14 cellular contexts compared by ENCODE assay signal in genomic region chr1:45554198-45554597, GRCh38. TPM values are rescaled to one million over a fixed set of nuclear protein-coding genes. Genes with fewer than 3 reads are reported as not detected.
DNase-seq lines count a peak whose midpoint lies in the region; ATAC-seq and TF ChIP-seq lines count a peak whose summit lies in the region.
"Had no signal": no experiment of that assay in that cellular context is flagged by ENCODE, and none has a peak within 500 bp of the region (broad histone marks: within the 10 kb centered on the region; RNA-seq: fewer than 3 reads in every experiment).

No MANE protein-coding gene starts in this region.

- DNase-seq in iPS-NIHi11 (ENCODE audit: low spot score) = no peak
- no peak for DNase-seq in naive thymus-derived CD8-positive, alpha-beta T cell
- no peak for DNase-seq in T-helper 2 cell
- DNase-seq in mesenteric fat pad (ENCODE audit: low spot score) = no peak
- DNase-seq: CD4-positive, alpha-beta memory T cell; DND-41; GDM1; HCEC 1CT had no signal

- no peak for ATAC-seq in naive thymus-derived CD8-positive, alpha-beta T cell
- ATAC-seq: K562 had no signal

- H3K4me3 ChIP-seq in HEK293 (ENCODE audit: low read depth, low read length) = no peak overlapping the region
- no peak overlapping the region for H3K4me3 ChIP-seq in endocrine pancreas (ENCODE audit: control insufficient read depth, insufficient read depth, low read length)
- no peak overlapping the region for H3K4me3 ChIP-seq in liver (ENCODE audit: low read depth in 1 of 3, low read length in 3 of 3)
- H3K4me3 ChIP-seq: K562 had no signal

- H3K9me3 Mint-ChIP-seq in naive thymus-derived CD8-positive, alpha-beta T cell = peaks cover 0 to 2% (median 0%) of the 10 kb centered on the region in 9 donors
- H3K9me3 Mint-ChIP-seq: CD4-positive, alpha-beta memory T cell had no signal

- H3K4me1 ChIP-seq in HEK293 (ENCODE audit: control insufficient read depth, insufficient read depth, low read length) = peaks cover 7% of the 10 kb centered on the region
- H3K4me1 ChIP-seq in endocrine pancreas (ENCODE audit: control insufficient read depth, insufficient read depth, low read length) = peaks cover 5% of the 10 kb centered on the region
- H3K4me1 ChIP-seq in liver (ENCODE audit: control insufficient read depth in 4 of 4, insufficient read depth in 4 of 4, low read length in 3 of 4) = peaks cover 0 to 46% (median 27%) of the 10 kb centered on the region in 4 donors

- no peak overlapping the region for H3K27ac Mint-ChIP-seq in naive thymus-derived CD8-positive, alpha-beta T cell
- H3K27ac Mint-ChIP-seq: CD4-positive, alpha-beta memory T cell had no signal

- peaks cover 0 to 42% of the 10 kb centered on the region in 2 experiments; a peak in 2 of 3 replicates for H3K36me3 ChIP-seq in HEK293 (ENCODE audit: control insufficient read depth in 2 of 2, insufficient read depth in 1 of 2, low read length in 2 of 2)
- no peaks in the 10 kb centered on the region for H3K36me3 ChIP-seq in endocrine pancreas (ENCODE audit: control insufficient read depth, insufficient read depth, low read length)
- peaks cover 0 to 7% (median 3%) of the 10 kb centered on the region in 4 donors for H3K36me3 ChIP-seq in liver (ENCODE audit: control insufficient read depth in 4 of 4, insufficient read depth in 3 of 4, low read depth in 1 of 4, low read length in 3 of 4)

- peaks cover 8 to 29% (median 25%) of the 10 kb centered on the region in 4 donors for H3K4me1 Mint-ChIP-seq in naive thymus-derived CD8-positive, alpha-beta T cell

- peak in 1 of 2 donors; percentile 25 for TF ChIP-seq RAD21 in liver (IDR thresholded peaks at IDR 0.05)

- peaks cover 0 to 24% (median 3%) of the 10 kb centered on the region in 3 donors for H3K36me3 Mint-ChIP-seq in naive thymus-derived CD8-positive, alpha-beta T cell

- H3K27me3 ChIP-seq in endocrine pancreas (ENCODE audit: control insufficient read depth, insufficient read depth, low read length) = no peaks in the 10 kb centered on the region
- no peaks in the 10 kb centered on the region for H3K27me3 ChIP-seq in liver (ENCODE audit: control insufficient read depth in 4 of 4, insufficient read depth in 4 of 4, low read length in 3 of 4)

- 41% methylated on average over 6 of the region's 6 CpGs for WGBS in liver

- TF ChIP-seq CTCF in HEK293 (tag by site-specific recombination; IDR thresholded peaks at IDR 0.05) (no peak), liver (IDR thresholded peaks at IDR 0.05; ENCODE audit: low read depth, low read length, missing input control) (no peak)

- POLR2A ChIA-PET in HEK293 (lab: Yijun Ruan, JAX) = interaction anchor here (0.6 to 5.0 kb wide), 3 partner anchors 8 to 33 kb away, joined by 3 to 66 read pairs (median 11); partner anchors contain the start of gene PRDX1
- POLR2A ChIA-PET in naive thymus-derived CD8-positive, alpha-beta T cell (lab: Charles Lee) = no interaction called here

- H3K4me3 Mint-ChIP-seq in naive thymus-derived CD8-positive, alpha-beta T cell = no peak overlapping the region
- H3K4me3 Mint-ChIP-seq: CD4-positive, alpha-beta memory T cell had no signal

- CTCF ChIA-PET in HEK293 (lab: Yijun Ruan, JAX) = interaction anchor here (1.1 kb wide), 1 partner anchor 15 kb away, joined by 6 read pairs; no protein-coding TSS in a partner anchor

- H3K9me3 ChIP-seq in HEK293 (ENCODE audit: control insufficient read depth, insufficient read depth, low read depth, low read length) = no peaks in the 10 kb centered on the region
- no peaks in the 10 kb centered on the region for H3K9me3 ChIP-seq in endocrine pancreas (ENCODE audit: control insufficient read depth, low read length)
- no peaks in the 10 kb centered on the region for H3K9me3 ChIP-seq in liver (ENCODE audit: control insufficient read depth in 4 of 4, low read length in 3 of 4)

- no peaks in the 10 kb centered on the region for H3K27me3 Mint-ChIP-seq in naive thymus-derived CD8-positive, alpha-beta T cell
- H3K27me3 Mint-ChIP-seq: CD4-positive, alpha-beta memory T cell had no signal

- H3K27ac ChIP-seq in HEK293 (ENCODE audit: extremely low read depth, low read depth, low read length) = no peak overlapping the region
- H3K27ac ChIP-seq in liver (ENCODE audit: low read depth in 1 of 2, low read length in 2 of 2) = peak overlapping the region in 1 of 2 donors; percentile 47
- H3K27ac ChIP-seq: C4-2B, HL-60 had no signal

- H3K9ac ChIP-seq in endocrine pancreas (ENCODE audit: control insufficient read depth, insufficient read depth, low read length) (peak overlapping the region; percentile 14), liver (ENCODE audit: low read depth in 1 of 2, low read length in 2 of 2) (no peak overlapping the region)

TF ChIP-seq in HEK293, 187 proteins besides CTCF, POLR2A, EP300 and RAD21 (continues in another document):
- TF ChIP-seq INSM2 (tag by site-specific recombination; IDR thresholded peaks at IDR 0.05) (no peak), ZNF140 (tag by site-specific recombination; IDR thresholded peaks at IDR 0.05) (no peak), ZNF624 (tag by site-specific recombination; IDR thresholded peaks at IDR 0.05) (no peak), ZNF121 (tag by site-specific recombination; IDR thresholded peaks at IDR 0.05) (peak; percentile 34)

TF ChIP-seq in liver, 16 proteins besides CTCF, POLR2A, EP300 and RAD21 (continues in another document):
- TF ChIP-seq JUND (IDR thresholded peaks at IDR 0.05) = peak in 1 of 2 donors; percentile 28
- no peak for TF ChIP-seq NR2F2 (IDR thresholded peaks at IDR 0.05)
- peak; percentile 23 for TF ChIP-seq REST (IDR thresholded peaks at IDR 0.05)
- TF ChIP-seq SP1 (IDR thresholded peaks at IDR 0.05) = peak; percentile 43
- TF ChIP-seq MAX (IDR thresholded peaks at IDR 0.05) = peak; percentile 42
- TF ChIP-seq ATF3 (IDR thresholded peaks at IDR 0.05) = no peak
- TF ChIP-seq HNF4G (IDR thresholded peaks at IDR 0.05) = peak; percentile 22
- peak; percentile 53 for TF ChIP-seq TAF1 (conservative IDR thresholded peaks at IDR 0.05)
- TF ChIP-seq YY1 (IDR thresholded peaks at IDR 0.05) = no peak

RNA-seq across cellular contexts. Expression of gene AKR1A1, which starts 3.6 kb away (rescaled TPM):
- total RNA-seq in liver (100 to 1,000 TPM in 1 of 2 donors, 10 to 100 TPM in 1; 86.3 to 240 TPM), mesenteric fat pad (132 TPM)
- 100 to 1,000 TPM; 195 to 253 TPM for polyA plus RNA-seq in liver
- total RNA-seq in naive thymus-derived CD8-positive, alpha-beta T cell = 10 to 100 TPM; 74.8 to 78.0 TPM
- polyA plus RNA-seq in naive thymus-derived CD8-positive, alpha-beta T cell = 10 to 100 TPM; 82.8 to 96.3 (median 85.5) TPM

RNA-seq across cellular contexts. Expression of gene NASP, which starts 29.6 kb away (rescaled TPM):
- total RNA-seq in liver = 10 to 100 TPM; 44.4 to 74.9 TPM
- 10 to 100 TPM; 24.9 to 34.9 TPM for polyA plus RNA-seq in liver
- total RNA-seq in naive thymus-derived CD8-positive, alpha-beta T cell = 10 to 100 TPM; 72.7 to 73.2 TPM
- polyA plus RNA-seq in naive thymus-derived CD8-positive, alpha-beta T cell = 10 to 100 TPM; 72.5 to 89.3 (median 84.0) TPM
- 57.6 TPM for total RNA-seq in mesenteric fat pad

RNA-seq across cellular contexts. Expression of gene PRDX1, which starts 32.5 kb away (rescaled TPM):
- total RNA-seq in liver (100 to 1,000 TPM; 270 to 286 TPM), mesenteric fat pad (495 TPM)
- polyA plus RNA-seq in liver = 100 to 1,000 TPM; 508 to 623 TPM
- total RNA-seq in naive thymus-derived CD8-positive, alpha-beta T cell = 100 to 1,000 TPM; 115 to 129 TPM
- 100 to 1,000 TPM; 174 to 214 (median 205) TPM for polyA plus RNA-seq in naive thymus-derived CD8-positive, alpha-beta T cell

RNA-seq across cellular contexts. Expression of gene MMACHC, which starts 54.1 kb away (rescaled TPM):
- total RNA-seq in liver (10 to 100 TPM in 1 of 2 donors, 1 to 10 TPM in 1; 2.2 to 12.5 TPM), mesenteric fat pad (6.0 TPM)
- 10 to 100 TPM; 11.7 to 19.2 TPM for polyA plus RNA-seq in liver
- 1 to 10 TPM; 4.8 to 5.5 TPM for total RNA-seq in naive thymus-derived CD8-positive, alpha-beta T cell
- polyA plus RNA-seq in naive thymus-derived CD8-positive, alpha-beta T cell = 1 to 10 TPM in 1 of 3 donors, under 1 TPM in 2; 0.12 to 1.6 (median 0.82) TPM

RNA-seq across cellular contexts. Expression of gene CCDC163, which starts 54.3 kb away (rescaled TPM):
- total RNA-seq in liver (under 1 TPM; 0.84 to 0.89 TPM), mesenteric fat pad (2.4 TPM)
- polyA plus RNA-seq in liver = 1 to 10 TPM in 1 of 2 donors, under 1 TPM in 1; 0.56 to 1.2 TPM
- 10 to 100 TPM; 13.3 to 16.0 TPM for total RNA-seq in naive thymus-derived CD8-positive, alpha-beta T cell
- polyA plus RNA-seq in naive thymus-derived CD8-positive, alpha-beta T cell = 10 to 100 TPM in 1 of 3 donors, 1 to 10 TPM in 2; 4.1 to 10.0 (median 5.0) TPM
